1 cellular context compared by ENCODE assay signal in genomic region chr3:36679384-36680200, GRCh38.
TF ChIP-seq lines count a peak whose summit lies in the region.

No MANE protein-coding gene starts in this region.

TF ChIP-seq in K562, 482 proteins besides CTCF, POLR2A, EP300 and RAD21 (continued from another document and continues in another):
- TF ChIP-seq, protein P1, sequence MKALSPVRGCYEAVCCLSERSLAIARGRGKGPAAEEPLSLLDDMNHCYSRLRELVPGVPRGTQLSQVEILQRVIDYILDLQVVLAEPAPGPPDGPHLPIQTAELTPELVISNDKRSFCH (CRISPR knock-in tag; IDR thresholded peaks at IDR 0.05): no peak
- TF ChIP-seq, protein P1 (tag; IDR thresholded peaks at IDR 0.05): no peak
- no peak for TF ChIP-seq SRSF7 (optimal IDR thresholded peaks at IDR 0.05; ENCODE audit: low read depth, low read length)
- TF ChIP-seq ELK1 (CRISPR knock-in tag; IDR thresholded peaks at IDR 0.05): no peak
- no peak for TF ChIP-seq TRIM28 (IDR thresholded peaks at IDR 0.05)
- TF ChIP-seq, protein P2, sequence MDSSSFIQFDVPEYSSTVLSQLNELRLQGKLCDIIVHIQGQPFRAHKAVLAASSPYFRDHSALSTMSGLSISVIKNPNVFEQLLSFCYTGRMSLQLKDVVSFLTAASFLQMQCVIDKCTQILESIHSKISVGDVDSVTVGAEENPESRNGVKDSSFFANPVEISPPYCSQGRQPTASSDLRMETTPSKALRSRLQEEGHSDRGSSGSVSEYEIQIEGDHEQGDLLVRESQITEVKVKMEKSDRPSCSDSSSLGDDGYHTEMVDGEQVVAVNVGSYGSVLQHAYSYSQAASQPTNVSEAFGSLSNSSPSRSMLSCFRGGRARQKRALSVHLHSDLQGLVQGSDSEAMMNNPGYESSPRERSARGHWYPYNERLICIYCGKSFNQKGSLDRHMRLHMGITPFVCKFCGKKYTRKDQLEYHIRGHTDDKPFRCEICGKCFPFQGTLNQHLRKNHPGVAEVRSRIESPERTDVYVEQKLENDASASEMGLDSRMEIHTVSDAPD (CRISPR knock-in tag; IDR thresholded peaks at IDR 0.05): no peak
- TF ChIP-seq, protein P3, sequence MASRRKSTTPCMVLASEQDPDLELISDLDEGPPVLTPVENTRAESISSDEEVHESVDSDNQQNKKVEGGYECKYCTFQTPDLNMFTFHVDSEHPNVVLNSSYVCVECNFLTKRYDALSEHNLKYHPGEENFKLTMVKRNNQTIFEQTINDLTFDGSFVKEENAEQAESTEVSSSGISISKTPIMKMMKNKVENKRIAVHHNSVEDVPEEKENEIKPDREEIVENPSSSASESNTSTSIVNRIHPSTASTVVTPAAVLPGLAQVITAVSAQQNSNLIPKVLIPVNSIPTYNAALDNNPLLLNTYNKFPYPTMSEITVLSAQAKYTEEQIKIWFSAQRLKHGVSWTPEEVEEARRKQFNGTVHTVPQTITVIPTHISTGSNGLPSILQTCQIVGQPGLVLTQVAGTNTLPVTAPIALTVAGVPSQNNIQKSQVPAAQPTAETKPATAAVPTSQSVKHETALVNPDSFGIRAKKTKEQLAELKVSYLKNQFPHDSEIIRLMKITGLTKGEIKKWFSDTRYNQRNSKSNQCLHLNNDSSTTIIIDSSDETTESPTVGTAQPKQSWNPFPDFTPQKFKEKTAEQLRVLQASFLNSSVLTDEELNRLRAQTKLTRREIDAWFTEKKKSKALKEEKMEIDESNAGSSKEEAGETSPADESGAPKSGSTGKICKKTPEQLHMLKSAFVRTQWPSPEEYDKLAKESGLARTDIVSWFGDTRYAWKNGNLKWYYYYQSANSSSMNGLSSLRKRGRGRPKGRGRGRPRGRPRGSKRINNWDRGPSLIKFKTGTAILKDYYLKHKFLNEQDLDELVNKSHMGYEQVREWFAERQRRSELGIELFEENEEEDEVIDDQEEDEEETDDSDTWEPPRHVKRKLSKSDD (conservative IDR thresholded peaks at IDR 0.05; ENCODE audit: low read length): no peak
- TF ChIP-seq GTF2E2 (tag; IDR thresholded peaks at IDR 0.05): peak; percentile 72; the same call in 1 of the 2 replicates
- TF ChIP-seq TBP (optimal IDR thresholded peaks at IDR 0.05; ENCODE audit: low read depth, low read length): no peak
- no peak for TF ChIP-seq ZNF695 (CRISPR knock-in tag; IDR thresholded peaks at IDR 0.05)
- no peak for TF ChIP-seq RBBP5 (IDR thresholded peaks at IDR 0.05; ENCODE audit: borderline replicate concordance, insufficient read depth, low read length, poor library complexity, severe bottlenecking)
- no peak for TF ChIP-seq CHD1 (IDR thresholded peaks at IDR 0.05; ENCODE audit: low read length)
- no peak for TF ChIP-seq ZNF146 (CRISPR knock-in tag; IDR thresholded peaks at IDR 0.05; ENCODE audit: unreplicated experiment)
- TF ChIP-seq TCFL5 (CRISPR knock-in tag; conservative IDR thresholded peaks at IDR 0.05): no peak
- TF ChIP-seq ARID4B (CRISPR knock-in tag; IDR thresholded peaks at IDR 0.05): no peak
- no peak for TF ChIP-seq CREM (IDR thresholded peaks at IDR 0.05; ENCODE audit: low read depth)
- no peak for TF ChIP-seq HIVEP1 (CRISPR knock-in tag; IDR thresholded peaks at IDR 0.05)
- peak; percentile 36; the same call in 1 of the 2 replicates for TF ChIP-seq ARID1B (IDR thresholded peaks at IDR 0.05)
- no peak for TF ChIP-seq RBFOX2 (IDR thresholded peaks at IDR 0.05; ENCODE audit: low read depth, low read length)
- no peak for TF ChIP-seq PCBP2 (IDR thresholded peaks at IDR 0.05; ENCODE audit: low read depth, low read length, poor library complexity, severe bottlenecking)
- peak; percentile 77 to 88 for TF ChIP-seq TRIM24 (IDR thresholded peaks at IDR 0.05)
- TF ChIP-seq, protein P4, sequence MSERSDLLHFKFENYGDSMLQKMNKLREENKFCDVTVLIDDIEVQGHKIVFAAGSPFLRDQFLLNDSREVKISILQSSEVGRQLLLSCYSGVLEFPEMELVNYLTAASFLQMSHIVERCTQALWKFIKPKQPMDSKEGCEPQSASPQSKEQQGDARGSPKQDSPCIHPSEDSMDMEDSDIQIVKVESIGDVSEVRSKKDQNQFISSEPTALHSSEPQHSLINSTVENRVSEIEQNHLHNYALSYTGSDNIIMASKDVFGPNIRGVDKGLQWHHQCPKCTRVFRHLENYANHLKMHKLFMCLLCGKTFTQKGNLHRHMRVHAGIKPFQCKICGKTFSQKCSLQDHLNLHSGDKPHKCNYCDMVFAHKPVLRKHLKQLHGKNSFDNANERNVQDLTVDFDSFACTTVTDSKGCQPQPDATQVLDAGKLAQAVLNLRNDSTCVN (CRISPR knock-in tag; IDR thresholded peaks at IDR 0.05): no peak
- TF ChIP-seq, protein P5, sequence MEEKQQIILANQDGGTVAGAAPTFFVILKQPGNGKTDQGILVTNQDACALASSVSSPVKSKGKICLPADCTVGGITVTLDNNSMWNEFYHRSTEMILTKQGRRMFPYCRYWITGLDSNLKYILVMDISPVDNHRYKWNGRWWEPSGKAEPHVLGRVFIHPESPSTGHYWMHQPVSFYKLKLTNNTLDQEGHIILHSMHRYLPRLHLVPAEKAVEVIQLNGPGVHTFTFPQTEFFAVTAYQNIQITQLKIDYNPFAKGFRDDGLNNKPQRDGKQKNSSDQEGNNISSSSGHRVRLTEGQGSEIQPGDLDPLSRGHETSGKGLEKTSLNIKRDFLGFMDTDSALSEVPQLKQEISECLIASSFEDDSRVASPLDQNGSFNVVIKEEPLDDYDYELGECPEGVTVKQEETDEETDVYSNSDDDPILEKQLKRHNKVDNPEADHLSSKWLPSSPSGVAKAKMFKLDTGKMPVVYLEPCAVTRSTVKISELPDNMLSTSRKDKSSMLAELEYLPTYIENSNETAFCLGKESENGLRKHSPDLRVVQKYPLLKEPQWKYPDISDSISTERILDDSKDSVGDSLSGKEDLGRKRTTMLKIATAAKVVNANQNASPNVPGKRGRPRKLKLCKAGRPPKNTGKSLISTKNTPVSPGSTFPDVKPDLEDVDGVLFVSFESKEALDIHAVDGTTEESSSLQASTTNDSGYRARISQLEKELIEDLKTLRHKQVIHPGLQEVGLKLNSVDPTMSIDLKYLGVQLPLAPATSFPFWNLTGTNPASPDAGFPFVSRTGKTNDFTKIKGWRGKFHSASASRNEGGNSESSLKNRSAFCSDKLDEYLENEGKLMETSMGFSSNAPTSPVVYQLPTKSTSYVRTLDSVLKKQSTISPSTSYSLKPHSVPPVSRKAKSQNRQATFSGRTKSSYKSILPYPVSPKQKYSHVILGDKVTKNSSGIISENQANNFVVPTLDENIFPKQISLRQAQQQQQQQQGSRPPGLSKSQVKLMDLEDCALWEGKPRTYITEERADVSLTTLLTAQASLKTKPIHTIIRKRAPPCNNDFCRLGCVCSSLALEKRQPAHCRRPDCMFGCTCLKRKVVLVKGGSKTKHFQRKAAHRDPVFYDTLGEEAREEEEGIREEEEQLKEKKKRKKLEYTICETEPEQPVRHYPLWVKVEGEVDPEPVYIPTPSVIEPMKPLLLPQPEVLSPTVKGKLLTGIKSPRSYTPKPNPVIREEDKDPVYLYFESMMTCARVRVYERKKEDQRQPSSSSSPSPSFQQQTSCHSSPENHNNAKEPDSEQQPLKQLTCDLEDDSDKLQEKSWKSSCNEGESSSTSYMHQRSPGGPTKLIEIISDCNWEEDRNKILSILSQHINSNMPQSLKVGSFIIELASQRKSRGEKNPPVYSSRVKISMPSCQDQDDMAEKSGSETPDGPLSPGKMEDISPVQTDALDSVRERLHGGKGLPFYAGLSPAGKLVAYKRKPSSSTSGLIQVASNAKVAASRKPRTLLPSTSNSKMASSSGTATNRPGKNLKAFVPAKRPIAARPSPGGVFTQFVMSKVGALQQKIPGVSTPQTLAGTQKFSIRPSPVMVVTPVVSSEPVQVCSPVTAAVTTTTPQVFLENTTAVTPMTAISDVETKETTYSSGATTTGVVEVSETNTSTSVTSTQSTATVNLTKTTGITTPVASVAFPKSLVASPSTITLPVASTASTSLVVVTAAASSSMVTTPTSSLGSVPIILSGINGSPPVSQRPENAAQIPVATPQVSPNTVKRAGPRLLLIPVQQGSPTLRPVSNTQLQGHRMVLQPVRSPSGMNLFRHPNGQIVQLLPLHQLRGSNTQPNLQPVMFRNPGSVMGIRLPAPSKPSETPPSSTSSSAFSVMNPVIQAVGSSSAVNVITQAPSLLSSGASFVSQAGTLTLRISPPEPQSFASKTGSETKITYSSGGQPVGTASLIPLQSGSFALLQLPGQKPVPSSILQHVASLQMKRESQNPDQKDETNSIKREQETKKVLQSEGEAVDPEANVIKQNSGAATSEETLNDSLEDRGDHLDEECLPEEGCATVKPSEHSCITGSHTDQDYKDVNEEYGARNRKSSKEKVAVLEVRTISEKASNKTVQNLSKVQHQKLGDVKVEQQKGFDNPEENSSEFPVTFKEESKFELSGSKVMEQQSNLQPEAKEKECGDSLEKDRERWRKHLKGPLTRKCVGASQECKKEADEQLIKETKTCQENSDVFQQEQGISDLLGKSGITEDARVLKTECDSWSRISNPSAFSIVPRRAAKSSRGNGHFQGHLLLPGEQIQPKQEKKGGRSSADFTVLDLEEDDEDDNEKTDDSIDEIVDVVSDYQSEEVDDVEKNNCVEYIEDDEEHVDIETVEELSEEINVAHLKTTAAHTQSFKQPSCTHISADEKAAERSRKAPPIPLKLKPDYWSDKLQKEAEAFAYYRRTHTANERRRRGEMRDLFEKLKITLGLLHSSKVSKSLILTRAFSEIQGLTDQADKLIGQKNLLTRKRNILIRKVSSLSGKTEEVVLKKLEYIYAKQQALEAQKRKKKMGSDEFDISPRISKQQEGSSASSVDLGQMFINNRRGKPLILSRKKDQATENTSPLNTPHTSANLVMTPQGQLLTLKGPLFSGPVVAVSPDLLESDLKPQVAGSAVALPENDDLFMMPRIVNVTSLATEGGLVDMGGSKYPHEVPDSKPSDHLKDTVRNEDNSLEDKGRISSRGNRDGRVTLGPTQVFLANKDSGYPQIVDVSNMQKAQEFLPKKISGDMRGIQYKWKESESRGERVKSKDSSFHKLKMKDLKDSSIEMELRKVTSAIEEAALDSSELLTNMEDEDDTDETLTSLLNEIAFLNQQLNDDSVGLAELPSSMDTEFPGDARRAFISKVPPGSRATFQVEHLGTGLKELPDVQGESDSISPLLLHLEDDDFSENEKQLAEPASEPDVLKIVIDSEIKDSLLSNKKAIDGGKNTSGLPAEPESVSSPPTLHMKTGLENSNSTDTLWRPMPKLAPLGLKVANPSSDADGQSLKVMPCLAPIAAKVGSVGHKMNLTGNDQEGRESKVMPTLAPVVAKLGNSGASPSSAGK (IDR thresholded peaks at IDR 0.05): no peak
- TF ChIP-seq FUS (optimal IDR thresholded peaks at IDR 0.05; ENCODE audit: low read depth, low read length): no peak
- no peak for TF ChIP-seq STAT5B (CRISPR knock-in tag; IDR thresholded peaks at IDR 0.05)
- no peak for TF ChIP-seq IFI16 (CRISPR knock-in tag; IDR thresholded peaks at IDR 0.05)
- TF ChIP-seq RAD51 (IDR thresholded peaks at IDR 0.05; ENCODE audit: borderline replicate concordance, low read depth): no peak
- TF ChIP-seq ELF1 (tag; IDR thresholded peaks at IDR 0.05): no peak
- TF ChIP-seq KAT8 (IDR thresholded peaks at IDR 0.05; ENCODE audit: low read depth): no peak
- no peak for TF ChIP-seq PREB (CRISPR knock-in tag; IDR thresholded peaks at IDR 0.05)
- no peak for TF ChIP-seq HMGN3 (IDR thresholded peaks at IDR 0.05; ENCODE audit: borderline replicate concordance, extremely low read depth, insufficient read length, low read depth, low read length)
- peak; percentile 98 for TF ChIP-seq FOSL1 (tag; conservative IDR thresholded peaks at IDR 0.05)
- no peak for TF ChIP-seq ZNF282 (CRISPR knock-in tag; IDR thresholded peaks at IDR 0.05)
